ENCODE assay signal across 23 cellular contexts in the genomic region with DNA sequence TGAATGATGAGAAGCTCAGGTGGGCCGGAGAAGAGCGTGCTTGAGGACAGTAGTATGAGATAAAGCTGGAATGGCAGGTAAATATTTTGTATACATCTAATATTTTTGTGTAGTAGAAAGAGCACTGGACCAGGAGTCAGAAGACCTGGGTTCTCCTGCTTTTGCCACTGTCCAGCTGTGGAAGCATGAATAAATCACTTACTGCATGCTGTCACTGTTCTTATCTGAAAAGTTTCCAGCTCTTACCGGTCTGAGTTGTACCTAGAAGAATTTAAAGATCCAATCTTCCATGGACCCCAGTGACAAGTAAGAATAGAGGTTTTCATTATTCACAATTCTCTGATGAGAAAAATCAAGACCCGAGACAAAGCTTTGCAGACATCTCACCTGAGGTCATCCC.
"Had no signal": no experiment of that assay in that cellular context is flagged by ENCODE, and none has a peak within 500 bp of the region (broad histone marks: within the 10 kb centered on the region; RNA-seq: fewer than 3 reads in every experiment).

No MANE protein-coding gene starts in this region.

- H3K27ac Mint-ChIP-seq: progenitor cell of endocrine pancreas; stimulated activated naive B cell treated with anti-CD40 and anti-IgM and Interleukin-4, amounts not matched to agents 10 μg/mL and 1 μg/mL and 100 μg/mL, for 72 hours; stimulated activated naive CD8-positive, alpha-beta T cell treated with anti-CD3 and anti-CD28 coated beads, Interleukin-15, Interleukin-2, amounts not matched to agents 100 ng/mL and 50 ng/mL, for 24 hours had no signal

- ATAC-seq: foreskin keratinocyte; gastroesophageal sphincter; heart left ventricle; left cardiac atrium; left lung; naive thymus-derived CD8-positive, alpha-beta T cell; pancreas; right lobe of liver; stimulated activated naive B cell treated with anti-CD40 and anti-IgM and Interleukin-4, amounts not matched to agents 10 μg/mL and 1 μg/mL and 100 μg/mL, for 72 hours had no signal

- H3K9me3 Mint-ChIP-seq: naive thymus-derived CD8-positive, alpha-beta T cell; stimulated activated naive B cell treated with anti-CD40 and anti-IgM and Interleukin-4, amounts not matched to agents 10 μg/mL and 1 μg/mL and 100 μg/mL, for 72 hours; stimulated activated naive CD8-positive, alpha-beta T cell treated with anti-CD3 and anti-CD28 coated beads, Interleukin-15, Interleukin-2, amounts not matched to agents 100 ng/mL and 50 ng/mL, for 24 hours had no signal

- H3K4me3 ChIP-seq: esophagus muscularis mucosa, gastroesophageal sphincter, heart left ventricle, hepatocyte, left lung, pancreas, right lobe of liver, thoracic aorta, tibial nerve, upper lobe of left lung had no signal

- H3K27me3 Mint-ChIP-seq: naive thymus-derived CD8-positive, alpha-beta T cell; progenitor cell of endocrine pancreas; stimulated activated naive B cell treated with anti-CD40 and anti-IgM and Interleukin-4, amounts not matched to agents 10 μg/mL and 1 μg/mL and 100 μg/mL, for 72 hours; stimulated activated naive CD8-positive, alpha-beta T cell treated with anti-CD3 and anti-CD28 coated beads, Interleukin-15, Interleukin-2, amounts not matched to agents 100 ng/mL and 50 ng/mL, for 24 hours had no signal

- H3K27me3 ChIP-seq: esophagus muscularis mucosa, foreskin keratinocyte, gastroesophageal sphincter, heart left ventricle, hepatocyte, left lung, pancreas, right lobe of liver, tibial nerve, upper lobe of left lung had no signal

- H3K9me3 ChIP-seq: esophagus muscularis mucosa, gastroesophageal sphincter, heart left ventricle, left lung, pancreas, right lobe of liver, thoracic aorta, tibial nerve, upper lobe of left lung had no signal

- DNase-seq: cortex of kidney; foreskin keratinocyte; heart left ventricle; left cardiac atrium; left lung; mesendoderm; midbrain; naive thymus-derived CD8-positive, alpha-beta T cell; occipital lobe; pancreas; right lobe of liver; small intestine; stimulated activated CD4-positive, alpha-beta T cell treated with anti-CD3 and anti-CD28 coated beads, Interleukin-15, amount 100 ng/mL, for 24 hours; stimulated activated CD4-positive, alpha-beta T cell treated with anti-CD3 and anti-CD28 coated beads, Interleukin-2, amount 100 ng/mL, for 48 hours; stimulated activated naive B cell treated with anti-CD40 and anti-IgM and Interleukin-4, amounts not matched to agents 10 μg/mL and 1 μg/mL and 100 μg/mL, for 72 hours; upper lobe of left lung had no signal

- H3K27ac ChIP-seq: esophagus muscularis mucosa, foreskin keratinocyte, gastroesophageal sphincter, heart left ventricle, hepatocyte, left lung, pancreas, right lobe of liver, thoracic aorta, tibial nerve, upper lobe of left lung had no signal

- H3K4me3 Mint-ChIP-seq: stimulated activated naive B cell treated with anti-CD40 and anti-IgM and Interleukin-4, amounts not matched to agents 10 μg/mL and 1 μg/mL and 100 μg/mL, for 72 hours; stimulated activated naive CD8-positive, alpha-beta T cell treated with anti-CD3 and anti-CD28 coated beads, Interleukin-15, Interleukin-2, amounts not matched to agents 100 ng/mL and 50 ng/mL, for 24 hours had no signal
